In the genomic region with DNA sequence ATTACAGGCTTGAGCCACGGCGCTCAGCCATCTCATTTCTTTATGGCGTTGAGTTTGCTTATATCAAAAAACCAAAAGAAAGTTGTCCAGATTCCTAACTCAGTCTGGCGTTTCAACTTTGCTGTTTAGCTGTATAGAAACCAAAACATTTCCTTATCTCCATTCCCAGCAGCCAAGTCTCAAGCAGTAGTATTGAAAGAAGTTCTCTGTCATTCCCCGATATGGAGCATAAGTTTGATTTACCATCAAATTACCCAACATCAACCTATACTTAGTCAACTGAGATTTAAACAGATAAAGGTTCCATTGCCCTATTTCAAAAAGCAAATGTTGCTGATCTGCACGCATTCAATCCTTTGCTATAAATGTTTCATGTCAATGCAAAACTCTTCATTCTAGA, we compare ENCODE assay signal across 33 cellular contexts. TPM values are rescaled to one million over a fixed set of nuclear protein-coding genes. Genes with fewer than 3 reads are reported as not detected.
"Had no signal": no experiment of that assay in that cellular context is flagged by ENCODE, and none has a peak within 500 bp of the region (broad histone marks: within the 10 kb centered on the region; RNA-seq: fewer than 3 reads in every experiment).

No MANE protein-coding gene starts in this region.

- H3K27ac ChIP-seq: ascending aorta, cardiac muscle cell, VCaP had no signal

- H3K27me3 ChIP-seq: ascending aorta, cardiac muscle cell had no signal

- H3K4me1 ChIP-seq: ascending aorta had no signal

- H3K9me3 ChIP-seq: ascending aorta had no signal

- H3K4me3 ChIP-seq: ascending aorta, cardiac muscle cell had no signal

- FAIRE-seq: bronchial epithelial cell, TTC549 had no signal

- ATAC-seq: activated CD4-positive, alpha-beta T cell treated with anti-CD3 and anti-CD28 coated beads for 36 hours; activated CD4-positive, CD25-positive, alpha-beta regulatory T cell treated with anti-CD3 and anti-CD28 coated beads, Interleukin-2, amount 50 U/mL, for 24 hours; activated CD8-positive, alpha-beta memory T cell treated with anti-CD3 and anti-CD28 coated beads, Interleukin-2, amount 10 ng/mL, durations not matched to agents 7 days and 5 days; activated CD8-positive, alpha-beta T cell treated with anti-CD3 and anti-CD28 coated beads, Interleukin-2, amount 10 ng/mL, durations not matched to agents 7 days and 5 days; activated naive CD8-positive, alpha-beta T cell treated with anti-CD3 and anti-CD28 coated beads, Interleukin-2, amount 50 U/mL, for 24 hours had no signal

- DNase-seq: activated CD4-positive, alpha-beta memory T cell treated with anti-CD3 and anti-CD28 coated beads, Interleukin-2, amount 10 ng/mL, durations not matched to agents 7 days and 5 days; activated CD4-positive, alpha-beta T cell treated with anti-CD3 and anti-CD28 coated beads for 1 hour; activated CD4-positive, alpha-beta T cell treated with anti-CD3 and anti-CD28 coated beads for 36 hours; activated CD4-positive, alpha-beta T cell treated with anti-CD3 and anti-CD28 coated beads for 48 hours; activated CD4-positive, alpha-beta T cell treated with anti-CD3 and anti-CD28 coated beads, Interleukin-2, amount 10 ng/mL, durations not matched to agents 7 days and 5 days; activated CD4-positive, alpha-beta T cell treated with anti-CD3 and anti-CD28 coated beads, Interleukin-2, amount 50 U/mL, for 48 hours; activated CD4-positive, CD25-positive, alpha-beta regulatory T cell; activated CD8-positive, alpha-beta memory T cell treated with anti-CD3 and anti-CD28 coated beads for 24 hours; activated CD8-positive, alpha-beta memory T cell treated with anti-CD3 and anti-CD28 coated beads, Interleukin-2, amount 10 ng/mL, durations not matched to agents 7 days and 5 days; activated CD8-positive, alpha-beta memory T cell treated with anti-CD3 and anti-CD28 coated beads, Interleukin-2, amount 50 U/mL, for 48 hours; activated CD8-positive, alpha-beta T cell treated with anti-CD3 and anti-CD28 coated beads, Interleukin-2, amount 10 ng/mL, durations not matched to agents 7 days and 5 days; activated effector memory CD4-positive, alpha-beta T cell treated with Interleukin-2 at 50 U/mL for 16 hours; activated gamma-delta T cell; activated naive CD4-positive, alpha-beta T cell treated with anti-CD3 and anti-CD28 coated beads, Interleukin-2, amount 10 ng/mL, durations not matched to agents 7 days and 5 days; activated naive CD4-positive, alpha-beta T cell treated with Interleukin-2 at 50 U/mL for 16 hours; activated naive CD8-positive, alpha-beta T cell treated with anti-CD3 and anti-CD28 coated beads, Interleukin-2, amount 10 ng/mL, durations not matched to agents 7 days and 5 days; activated naive CD8-positive, alpha-beta T cell treated with anti-CD3 and anti-CD28 coated beads, Interleukin-2, amount 50 U/mL, for 24 hours; activated T-cell treated with anti-CD3 and anti-CD28 coated beads, Interleukin-2, amount 50 U/mL, for 24 hours; activated T-cell treated with anti-CD3 and anti-CD28 coated beads, Interleukin-2, amount 50 U/mL, for 48 hours; amygdala; anterior cingulate cortex; caudate nucleus; cerebellar nuclear complex; T-helper 1 cell; T-helper 2 cell; T-helper 9 cell had no signal

RNA-seq across cellular contexts. Expression of a gene that starts 42.6 kb away (rescaled TPM):
- total RNA-seq: bronchial epithelial cell, cardiac muscle cell had no signal

RNA-seq across cellular contexts. Expression of a gene that starts 50.2 kb away (rescaled TPM):
- total RNA-seq: bronchial epithelial cell, cardiac muscle cell, chondrocyte had no signal
